1 cellular context compared by ENCODE assay signal in the genomic region with DNA sequence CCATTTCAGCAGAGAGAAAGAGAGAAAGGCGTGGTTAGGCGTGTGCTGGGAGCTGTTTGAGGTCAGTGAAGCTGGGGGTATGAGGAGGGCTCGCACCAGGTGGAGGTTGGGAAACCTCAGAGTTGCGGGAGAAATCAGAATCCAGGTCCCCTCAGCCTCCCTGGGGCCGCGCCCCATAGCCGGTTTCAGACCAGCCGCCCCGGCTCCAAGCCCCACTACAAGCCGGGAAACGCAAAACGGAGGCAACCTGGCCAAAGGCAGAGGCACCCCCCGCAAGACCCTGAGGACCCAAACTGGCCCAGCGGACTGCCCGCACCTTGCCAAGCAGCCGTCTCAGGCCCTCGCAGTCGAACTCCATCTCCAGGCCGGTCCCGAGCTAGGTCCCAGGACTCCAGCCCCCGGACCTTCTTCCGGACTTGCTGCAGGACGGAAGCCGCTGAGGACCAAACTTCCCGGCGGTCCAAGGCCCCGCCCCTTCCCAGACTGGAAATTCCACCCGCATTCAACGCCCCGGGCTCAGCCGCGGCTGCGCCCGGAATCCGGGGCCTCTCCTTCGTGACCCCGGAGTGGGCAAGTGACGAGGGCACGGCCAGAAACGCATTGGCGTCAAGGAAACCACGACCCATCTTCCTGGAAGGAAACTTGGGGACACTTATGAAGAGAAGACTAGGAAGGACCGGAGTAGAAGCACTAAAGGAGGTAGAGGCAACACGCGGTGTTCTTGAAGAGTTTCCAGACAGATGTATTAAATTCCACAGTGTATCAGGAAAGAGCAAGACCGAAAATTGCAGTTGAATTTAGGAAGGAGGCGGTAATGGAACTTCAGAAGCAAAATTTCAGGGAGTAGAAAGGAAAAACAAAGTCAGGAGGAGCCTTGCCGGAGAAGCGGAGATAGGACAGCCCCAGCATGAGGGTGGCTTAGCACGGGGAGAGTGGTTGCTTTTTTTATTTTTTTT.
TF ChIP-seq lines count a peak whose summit lies in the region.

Gene UEVLD (minus strand): TSS at position 438 of the 956 bp plus-strand sequence. CDS start 80 bp downstream, at position 358.

TF ChIP-seq in K562, 482 proteins besides CTCF, POLR2A, EP300 and RAD21 (continued from another document and continues in another):
- TF ChIP-seq, protein P1, sequence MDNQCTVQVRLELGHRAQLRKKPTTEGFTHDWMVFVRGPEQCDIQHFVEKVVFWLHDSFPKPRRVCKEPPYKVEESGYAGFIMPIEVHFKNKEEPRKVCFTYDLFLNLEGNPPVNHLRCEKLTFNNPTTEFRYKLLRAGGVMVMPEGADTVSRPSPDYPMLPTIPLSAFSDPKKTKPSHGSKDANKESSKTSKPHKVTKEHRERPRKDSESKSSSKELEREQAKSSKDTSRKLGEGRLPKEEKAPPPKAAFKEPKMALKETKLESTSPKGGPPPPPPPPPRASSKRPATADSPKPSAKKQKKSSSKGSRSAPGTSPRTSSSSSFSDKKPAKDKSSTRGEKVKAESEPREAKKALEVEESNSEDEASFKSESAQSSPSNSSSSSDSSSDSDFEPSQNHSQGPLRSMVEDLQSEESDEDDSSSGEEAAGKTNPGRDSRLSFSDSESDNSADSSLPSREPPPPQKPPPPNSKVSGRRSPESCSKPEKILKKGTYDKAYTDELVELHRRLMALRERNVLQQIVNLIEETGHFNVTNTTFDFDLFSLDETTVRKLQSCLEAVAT (IDR thresholded peaks at IDR 0.05), result no peak
- no peak for TF ChIP-seq TCF15 (CRISPR knock-in tag; IDR thresholded peaks at IDR 0.05)
- TF ChIP-seq BRD4 (IDR thresholded peaks at IDR 0.05), result no peak
- TF ChIP-seq PTRF (tag; IDR thresholded peaks at IDR 0.05), result no peak
- no peak for TF ChIP-seq MCM5 (IDR thresholded peaks at IDR 0.05; ENCODE audit: low read depth)
- no peak for TF ChIP-seq ZEB2 (IDR thresholded peaks at IDR 0.05)
- no peak for TF ChIP-seq SP2 (IDR thresholded peaks at IDR 0.05; ENCODE audit: extremely low read depth, low read depth, low read length, poor library complexity, severe bottlenecking)
- TF ChIP-seq ZNF224 (CRISPR knock-in tag; IDR thresholded peaks at IDR 0.05), result no peak
- TF ChIP-seq RAD51 (IDR thresholded peaks at IDR 0.05; ENCODE audit: borderline replicate concordance, low read depth), result no peak
- TF ChIP-seq, protein P2, sequence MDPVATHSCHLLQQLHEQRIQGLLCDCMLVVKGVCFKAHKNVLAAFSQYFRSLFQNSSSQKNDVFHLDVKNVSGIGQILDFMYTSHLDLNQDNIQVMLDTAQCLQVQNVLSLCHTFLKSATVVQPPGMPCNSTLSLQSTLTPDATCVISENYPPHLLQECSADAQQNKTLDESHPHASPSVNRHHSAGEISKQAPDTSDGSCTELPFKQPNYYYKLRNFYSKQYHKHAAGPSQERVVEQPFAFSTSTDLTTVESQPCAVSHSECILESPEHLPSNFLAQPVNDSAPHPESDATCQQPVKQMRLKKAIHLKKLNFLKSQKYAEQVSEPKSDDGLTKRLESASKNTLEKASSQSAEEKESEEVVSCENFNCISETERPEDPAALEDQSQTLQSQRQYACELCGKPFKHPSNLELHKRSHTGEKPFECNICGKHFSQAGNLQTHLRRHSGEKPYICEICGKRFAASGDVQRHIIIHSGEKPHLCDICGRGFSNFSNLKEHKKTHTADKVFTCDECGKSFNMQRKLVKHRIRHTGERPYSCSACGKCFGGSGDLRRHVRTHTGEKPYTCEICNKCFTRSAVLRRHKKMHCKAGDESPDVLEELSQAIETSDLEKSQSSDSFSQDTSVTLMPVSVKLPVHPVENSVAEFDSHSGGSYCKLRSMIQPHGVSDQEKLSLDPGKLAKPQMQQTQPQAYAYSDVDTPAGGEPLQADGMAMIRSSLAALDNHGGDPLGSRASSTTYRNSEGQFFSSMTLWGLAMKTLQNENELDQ (CRISPR knock-in tag; IDR thresholded peaks at IDR 0.05; ENCODE audit: borderline replicate concordance), result no peak
- TF ChIP-seq ZC3H11A (IDR thresholded peaks at IDR 0.05; ENCODE audit: low read depth, low read length), result no peak
- no peak for TF ChIP-seq ZNF76 (CRISPR knock-in tag; IDR thresholded peaks at IDR 0.05; ENCODE audit: borderline replicate concordance)
- TF ChIP-seq MCM3 (IDR thresholded peaks at IDR 0.05), result no peak
- no peak for TF ChIP-seq CHCHD3 (CRISPR knock-in tag; IDR thresholded peaks at IDR 0.05)
- TF ChIP-seq, protein P3, sequence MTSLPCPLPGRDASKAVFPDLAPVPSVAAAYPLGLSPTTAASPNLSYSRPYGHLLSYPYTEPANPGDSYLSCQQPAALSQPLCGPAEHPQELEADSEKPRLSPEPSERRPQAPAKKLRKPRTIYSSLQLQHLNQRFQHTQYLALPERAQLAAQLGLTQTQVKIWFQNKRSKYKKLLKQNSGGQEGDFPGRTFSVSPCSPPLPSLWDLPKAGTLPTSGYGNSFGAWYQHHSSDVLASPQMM (CRISPR knock-in tag; IDR thresholded peaks at IDR 0.05), result no peak
- TF ChIP-seq CBFA2T3 (IDR thresholded peaks at IDR 0.05), result no peak
- TF ChIP-seq CC2D1A (IDR thresholded peaks at IDR 0.05), result 0 out of 2 replicates have a peak, but pooled peaks have one; percentile 38
- 0 out of 2 replicates have a peak, but pooled peaks have one; percentile 12 for TF ChIP-seq PREB (CRISPR knock-in tag; IDR thresholded peaks at IDR 0.05)
- TF ChIP-seq SOX6 (IDR thresholded peaks at IDR 0.05), result 0 out of 2 replicates have a peak, but pooled peaks have one; percentile 34
- TF ChIP-seq ZBTB8A (IDR thresholded peaks at IDR 0.05; ENCODE audit: partially characterized antibody), result no peak
- TF ChIP-seq, protein P4, sequence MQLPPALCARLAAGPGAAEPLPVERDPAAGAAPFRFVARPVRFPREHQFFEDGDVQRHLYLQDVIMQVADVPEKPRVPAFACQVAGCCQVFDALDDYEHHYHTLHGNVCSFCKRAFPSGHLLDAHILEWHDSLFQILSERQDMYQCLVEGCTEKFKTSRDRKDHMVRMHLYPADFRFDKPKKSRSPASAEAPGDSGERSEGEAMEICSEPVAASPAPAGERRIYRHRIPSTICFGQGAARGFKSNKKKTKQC (CRISPR knock-in tag; IDR thresholded peaks at IDR 0.05), result no peak
- TF ChIP-seq NFYB (IDR thresholded peaks at IDR 0.05; ENCODE audit: extremely low read depth, insufficient read length), result no peak
- 0 out of 2 replicates have a peak, but pooled peaks have one; percentile 12 for TF ChIP-seq HLTF (IDR thresholded peaks at IDR 0.05)
- TF ChIP-seq, protein P5, sequence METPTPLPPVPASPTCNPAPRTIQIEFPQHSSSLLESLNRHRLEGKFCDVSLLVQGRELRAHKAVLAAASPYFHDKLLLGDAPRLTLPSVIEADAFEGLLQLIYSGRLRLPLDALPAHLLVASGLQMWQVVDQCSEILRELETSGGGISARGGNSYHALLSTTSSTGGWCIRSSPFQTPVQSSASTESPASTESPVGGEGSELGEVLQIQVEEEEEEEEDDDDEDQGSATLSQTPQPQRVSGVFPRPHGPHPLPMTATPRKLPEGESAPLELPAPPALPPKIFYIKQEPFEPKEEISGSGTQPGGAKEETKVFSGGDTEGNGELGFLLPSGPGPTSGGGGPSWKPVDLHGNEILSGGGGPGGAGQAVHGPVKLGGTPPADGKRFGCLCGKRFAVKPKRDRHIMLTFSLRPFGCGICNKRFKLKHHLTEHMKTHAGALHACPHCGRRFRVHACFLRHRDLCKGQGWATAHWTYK (CRISPR knock-in tag; IDR thresholded peaks at IDR 0.05), result no peak
- no peak for TF ChIP-seq E4F1 (CRISPR knock-in tag; IDR thresholded peaks at IDR 0.05; ENCODE audit: borderline replicate concordance)
- TF ChIP-seq ZNF551 (CRISPR knock-in tag; IDR thresholded peaks at IDR 0.05), result no peak
- no peak for TF ChIP-seq NR3C1 (CRISPR knock-in tag; IDR thresholded peaks at IDR 0.05)
- no peak for TF ChIP-seq NUFIP1 (IDR thresholded peaks at IDR 0.05; ENCODE audit: partially characterized antibody)
- TF ChIP-seq, protein P6, sequence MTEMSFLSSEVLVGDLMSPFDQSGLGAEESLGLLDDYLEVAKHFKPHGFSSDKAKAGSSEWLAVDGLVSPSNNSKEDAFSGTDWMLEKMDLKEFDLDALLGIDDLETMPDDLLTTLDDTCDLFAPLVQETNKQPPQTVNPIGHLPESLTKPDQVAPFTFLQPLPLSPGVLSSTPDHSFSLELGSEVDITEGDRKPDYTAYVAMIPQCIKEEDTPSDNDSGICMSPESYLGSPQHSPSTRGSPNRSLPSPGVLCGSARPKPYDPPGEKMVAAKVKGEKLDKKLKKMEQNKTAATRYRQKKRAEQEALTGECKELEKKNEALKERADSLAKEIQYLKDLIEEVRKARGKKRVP (CRISPR knock-in tag; IDR thresholded peaks at IDR 0.05), result no peak
- no peak for TF ChIP-seq WHSC1 (IDR thresholded peaks at IDR 0.05; ENCODE audit: low read length)
- no peak for TF ChIP-seq ZNF324 (CRISPR knock-in tag; IDR thresholded peaks at IDR 0.05)
- no peak for TF ChIP-seq ARID3B (CRISPR knock-in tag; IDR thresholded peaks at IDR 0.05; ENCODE audit: borderline replicate concordance)
- TF ChIP-seq POU5F1 (IDR thresholded peaks at IDR 0.05; ENCODE audit: borderline replicate concordance, low read depth, low read length, partially characterized antibody), result peak; percentile 92
- TF ChIP-seq, protein P7, sequence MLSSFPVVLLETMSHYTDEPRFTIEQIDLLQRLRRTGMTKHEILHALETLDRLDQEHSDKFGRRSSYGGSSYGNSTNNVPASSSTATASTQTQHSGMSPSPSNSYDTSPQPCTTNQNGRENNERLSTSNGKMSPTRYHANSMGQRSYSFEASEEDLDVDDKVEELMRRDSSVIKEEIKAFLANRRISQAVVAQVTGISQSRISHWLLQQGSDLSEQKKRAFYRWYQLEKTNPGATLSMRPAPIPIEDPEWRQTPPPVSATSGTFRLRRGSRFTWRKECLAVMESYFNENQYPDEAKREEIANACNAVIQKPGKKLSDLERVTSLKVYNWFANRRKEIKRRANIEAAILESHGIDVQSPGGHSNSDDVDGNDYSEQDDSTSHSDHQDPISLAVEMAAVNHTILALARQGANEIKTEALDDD (IDR thresholded peaks at IDR 0.05), result no peak
- peak; percentile 25 for TF ChIP-seq TBP (optimal IDR thresholded peaks at IDR 0.05; ENCODE audit: low read depth, low read length)
- TF ChIP-seq NFIC (IDR thresholded peaks at IDR 0.05), result no peak
- TF ChIP-seq SNIP1 (IDR thresholded peaks at IDR 0.05; ENCODE audit: low read depth), result no peak
- no peak for TF ChIP-seq ZKSCAN3 (CRISPR knock-in tag; IDR thresholded peaks at IDR 0.05)
- TF ChIP-seq HOXB6 (CRISPR knock-in tag; IDR thresholded peaks at IDR 0.05; ENCODE audit: borderline replicate concordance), result no peak
- 0 out of 2 replicates have a peak, but pooled peaks have one; percentile 48 for TF ChIP-seq ZNF197 (CRISPR knock-in tag; IDR thresholded peaks at IDR 0.05; ENCODE audit: low read depth)
- TF ChIP-seq NFE2 (IDR thresholded peaks at IDR 0.05; ENCODE audit: low read depth), result no peak
- TF ChIP-seq ZNF444 (CRISPR knock-in tag; IDR thresholded peaks at IDR 0.05), result no peak
- TF ChIP-seq FOSL1 (tag; conservative IDR thresholded peaks at IDR 0.05), result no peak
- TF ChIP-seq, protein P8, sequence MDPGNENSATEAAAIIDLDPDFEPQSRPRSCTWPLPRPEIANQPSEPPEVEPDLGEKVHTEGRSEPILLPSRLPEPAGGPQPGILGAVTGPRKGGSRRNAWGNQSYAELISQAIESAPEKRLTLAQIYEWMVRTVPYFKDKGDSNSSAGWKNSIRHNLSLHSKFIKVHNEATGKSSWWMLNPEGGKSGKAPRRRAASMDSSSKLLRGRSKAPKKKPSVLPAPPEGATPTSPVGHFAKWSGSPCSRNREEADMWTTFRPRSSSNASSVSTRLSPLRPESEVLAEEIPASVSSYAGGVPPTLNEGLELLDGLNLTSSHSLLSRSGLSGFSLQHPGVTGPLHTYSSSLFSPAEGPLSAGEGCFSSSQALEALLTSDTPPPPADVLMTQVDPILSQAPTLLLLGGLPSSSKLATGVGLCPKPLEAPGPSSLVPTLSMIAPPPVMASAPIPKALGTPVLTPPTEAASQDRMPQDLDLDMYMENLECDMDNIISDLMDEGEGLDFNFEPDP (CRISPR knock-in tag; IDR thresholded peaks at IDR 0.05), result no peak
- no peak; a peak in 1 of 4 replicates for TF ChIP-seq ETV6 (IDR thresholded peaks at IDR 0.05; ENCODE audit: borderline replicate concordance in 1 of 2, low read depth in 2 of 2, low read length in 1 of 2)
- no peak for TF ChIP-seq ETV6 (CRISPR knock-in tag; IDR thresholded peaks at IDR 0.05; ENCODE audit: borderline replicate concordance)
- no peak for TF ChIP-seq MAFK (IDR thresholded peaks at IDR 0.05; ENCODE audit: low read length)
- no peak for TF ChIP-seq CHD1 (IDR thresholded peaks at IDR 0.05; ENCODE audit: low read length)
- no peak for TF ChIP-seq NCOA4 (IDR thresholded peaks at IDR 0.05; ENCODE audit: partially characterized antibody)
